Comparison of ENCODE assay signal across 9 cellular contexts in genomic region chr21:41460578-41461527, GRCh38. TPM values are rescaled to one million over a fixed set of nuclear protein-coding genes. Genes with fewer than 3 reads are reported as not detected.
DNase-seq lines count a peak whose midpoint lies in the region; ATAC-seq and TF ChIP-seq lines count a peak whose summit lies in the region.
"Had no signal": no experiment of that assay in that cellular context is flagged by ENCODE, and none has a peak within 500 bp of the region (broad histone marks: within the 10 kb centered on the region; RNA-seq: fewer than 3 reads in every experiment).

No MANE protein-coding gene starts in this region.

- no peak overlapping the region for H2AK5ac ChIP-seq in mesenchymal stem cell (ENCODE audit: low read length, severe bottlenecking)

- no peak overlapping the region for H3K27ac ChIP-seq in effector memory CD4-positive, alpha-beta T cell (ENCODE audit: insufficient read depth, low read length, poor library complexity, severe bottlenecking)
- H3K27ac ChIP-seq in mesenchymal stem cell (ENCODE audit: low read length, poor library complexity, severe bottlenecking): no peak overlapping the region

- H3K9ac ChIP-seq in mesenchymal stem cell (ENCODE audit: low read length): peak overlapping the region; percentile 21

- BruUV-seq in Caco-2 (replicated peaks; lab: Mats Ljungman, UMichigan): no TSS peak

- H3K4me3 ChIP-seq in Caco-2 (ENCODE audit: low read depth, low read length): no peak overlapping the region
- H3K4me3 ChIP-seq in effector memory CD4-positive, alpha-beta T cell (ENCODE audit: insufficient read depth, low read depth, low read length, poor library complexity, severe bottlenecking): no peak overlapping the region
- H3K4me3 ChIP-seq in mesenchymal stem cell (ENCODE audit: insufficient read depth in 1 of 2, low read depth in 1 of 2, low read length in 2 of 2): no peak overlapping the region

- H2BK120ac ChIP-seq in mesenchymal stem cell (ENCODE audit: low read depth, low read length): no peak overlapping the region

- DNase-seq in Caco-2 (peak; percentile 72 to 74), NCI-H2227 treated with DMSO at 0.1 percent for 48 hours (lab: John Stamatoyannopoulos, UW) (peak; percentile 4), mesenchymal stem cell (peak; percentile 54)
- peak; percentile 57 to 62 for DNase-seq in activated CD4-positive, alpha-beta T cell treated with anti-CD3 and anti-CD28 coated beads, Interleukin-2, amount 50 U/mL, for 48 hours
- peak; percentile 9 to 29 (median 14) for DNase-seq in effector memory CD4-positive, alpha-beta T cell
- DNase-seq in stimulated activated CD8-positive, alpha-beta memory T cell treated with anti-CD3 and anti-CD28 coated beads, Interleukin-4, amount 100 ng/mL, for 1 hour (ENCODE audit: low read depth in 2 of 2, low spot score in 1 of 2): peak; percentile 4 to 40

- H3K27me3 Mint-ChIP-seq in Caco-2 (ENCODE audit: insufficient read depth, unreplicated experiment): no peaks in the 10 kb centered on the region

- intact Hi-C loops in Caco-2 (cut with micrococcal nuclease; ENCODE audit: unreplicated experiment): loop anchor here (1.0 to 5.0 kb wide), 3 partner anchors 94 to 339 kb away; no protein-coding TSS in a partner anchor

- H3K79me1 ChIP-seq in mesenchymal stem cell (replicated peaks; ENCODE audit: low read length, poor library complexity, severe bottlenecking): no peaks in the 10 kb centered on the region

- H3K14ac ChIP-seq in mesenchymal stem cell (ENCODE audit: low read length in 2 of 2): no peak overlapping the region

- peaks cover 46% of the 10 kb centered on the region for H3K36me3 Mint-ChIP-seq in Caco-2 (ENCODE audit: insufficient read depth, unreplicated experiment)

- 35% methylated on average over 17 of the region's 17 CpGs for WGBS in mesenchymal stem cell

- peaks cover 13% of the 10 kb centered on the region for H3K4me1 Mint-ChIP-seq in Caco-2 (ENCODE audit: low read depth, unreplicated experiment)

- H3K4ac ChIP-seq in mesenchymal stem cell (ENCODE audit: low read depth in 1 of 2, low read length in 2 of 2): no peak overlapping the region

- no peak overlapping the region for H4K91ac ChIP-seq in mesenchymal stem cell (ENCODE audit: low read length)

- H2BK12ac ChIP-seq in mesenchymal stem cell (ENCODE audit: low read length in 2 of 2): no peak overlapping the region

- H3K4me1 ChIP-seq in Caco-2: no peaks in the 10 kb centered on the region
- no peaks in the 10 kb centered on the region for H3K4me1 ChIP-seq in effector memory CD4-positive, alpha-beta T cell (ENCODE audit: control insufficient read depth, insufficient read depth, low read length, poor library complexity, severe bottlenecking)
- peaks cover 12% of the 10 kb centered on the region for H3K4me1 ChIP-seq in mesenchymal stem cell (ENCODE audit: control insufficient read depth, insufficient read depth, low read depth, low read length)

- ATAC-seq in GM21529 (IDR thresholded peaks at IDR 0.05; ENCODE audit: unreplicated experiment): peak; percentile 57
- ATAC-seq in GM19035 (IDR thresholded peaks at IDR 0.05; ENCODE audit: unreplicated experiment): no peak

- H3K9me3 ChIP-seq in Caco-2: peaks cover 18% of the 10 kb centered on the region
- H3K9me3 ChIP-seq in effector memory CD4-positive, alpha-beta T cell (ENCODE audit: control insufficient read depth, low read length): no peaks in the 10 kb centered on the region
- H3K9me3 ChIP-seq in mesenchymal stem cell (ENCODE audit: control insufficient read depth, low read length): no peaks in the 10 kb centered on the region

- H3K18ac ChIP-seq in mesenchymal stem cell (ENCODE audit: low read depth in 1 of 2, low read length in 2 of 2): no peak overlapping the region

- no peak overlapping the region for H2BK15ac ChIP-seq in mesenchymal stem cell (ENCODE audit: low read depth, poor library complexity, severe bottlenecking)

- no peak overlapping the region for H2AFZ ChIP-seq in mesenchymal stem cell (ENCODE audit: low read depth, low read length)

- H3K27me3 ChIP-seq in Caco-2 (replicated peaks; ENCODE audit: control insufficient read depth, insufficient read depth, low read length): no peaks in the 10 kb centered on the region
- no peaks in the 10 kb centered on the region for H3K27me3 ChIP-seq in effector memory CD4-positive, alpha-beta T cell (replicated peaks; ENCODE audit: control insufficient read depth, insufficient read depth, low read length, poor library complexity, severe bottlenecking)
- H3K27me3 ChIP-seq in mesenchymal stem cell (ENCODE audit: control insufficient read depth in 1 of 2, insufficient read depth in 1 of 2, low read length in 2 of 2): no peaks in the 10 kb centered on the region

- no peak overlapping the region for H3K27ac Mint-ChIP-seq in Caco-2 (ENCODE audit: unreplicated experiment)

- no peak overlapping the region for H3K23ac ChIP-seq in mesenchymal stem cell (ENCODE audit: low read length in 2 of 2)

- CTCF ChIA-PET in Caco-2 (lab: Charles Lee): interaction anchor here (1.1 to 3.9 kb wide), 2 partner anchors 94 to 177 kb away, joined by 3 to 37 read pairs; no protein-coding TSS in a partner anchor

- peak; percentile 77 to 78 for TF ChIP-seq CTCF in Caco-2 (IDR thresholded peaks at IDR 0.05; ENCODE audit: insufficient read depth in 1 of 2, low read depth in 1 of 2, low read length in 1 of 2, severe bottlenecking in 1 of 2, unreplicated experiment in 1 of 2)

- H3K9me3 Mint-ChIP-seq in Caco-2 (ENCODE audit: unreplicated experiment): peaks cover 17% of the 10 kb centered on the region
- H3K9me3 Mint-ChIP-seq: T-helper 1 cell treated with Interleukin-12 subunit alpha and Interleukin-12 subunit beta and Interleukin-4 antibody, amounts not matched to agents 30 μg/mL and 1 μg/mL, for 36 hours had no signal

- H3K4me2 ChIP-seq in mesenchymal stem cell (ENCODE audit: low read length, poor library complexity, severe bottlenecking): peak overlapping the region; percentile 6

- H3K36me3 ChIP-seq in Caco-2 (ENCODE audit: control insufficient read depth, insufficient read depth, low read length) (peaks cover 4% of the 10 kb centered on the region; the same call in 1 of the 2 replicates), mesenchymal stem cell (ENCODE audit: control insufficient read depth in 1 of 2, insufficient read depth in 2 of 2, low read depth in 1 of 2, low read length in 2 of 2) (peaks cover 0 to 27% of the 10 kb centered on the region in 2 experiments)
- H3K36me3 ChIP-seq in effector memory CD4-positive, alpha-beta T cell (ENCODE audit: control insufficient read depth, insufficient read depth, low read length): peaks cover 32% of the 10 kb centered on the region

- H3K4me3 Mint-ChIP-seq in Caco-2 (ENCODE audit: unreplicated experiment): no peak overlapping the region
- H3K4me3 Mint-ChIP-seq: T-helper 1 cell treated with Interleukin-12 subunit alpha and Interleukin-12 subunit beta and Interleukin-4 antibody, amounts not matched to agents 30 μg/mL and 1 μg/mL, for 36 hours had no signal

- no peak overlapping the region for H2BK5ac ChIP-seq in mesenchymal stem cell (ENCODE audit: low read depth, low read length, poor library complexity, severe bottlenecking)

- POLR2A ChIA-PET in Caco-2 (lab: Charles Lee): interaction anchor here (0.6 kb wide), 1 partner anchor 142 kb away, joined by 4 read pairs; no protein-coding TSS in a partner anchor

- no peak overlapping the region for H4K8ac ChIP-seq in mesenchymal stem cell (ENCODE audit: low read length)

RNA-seq across cellular contexts. Expression of gene MX1, which starts 34.8 kb away (rescaled TPM):
- total RNA-seq in Caco-2 (2022): 16.3 and 18.9 TPM in 2 replicates
- 6.6 TPM for polyA plus RNA-seq in mesenchymal stem cell (2013, experiment 1 of 2)
- polyA plus RNA-seq in mesenchymal stem cell (2013, experiment 2 of 2): 6.5 TPM

RNA-seq across cellular contexts. Expression of gene TMPRSS2, which starts 47.1 kb away (rescaled TPM):
- 71.0 and 74.9 TPM in 2 replicates for total RNA-seq in Caco-2 (2022)
- polyA plus RNA-seq in mesenchymal stem cell (2013, experiment 1 of 2): 0.08 TPM
- 0.04 TPM for polyA plus RNA-seq in mesenchymal stem cell (2013, experiment 2 of 2)

Comparison
In these comparisons a context has a peak if more than half of its experiments do, and no peak if none do; other contexts are left out.
1. DNase-seq: peak in every context shown above with its lines; median percentile 73 in Caco-2; 60 in activated CD4-positive, alpha-beta T cell treated with anti-CD3 and anti-CD28 coated beads, Interleukin-2, amount 50 U/mL, for 48 hours; 54 in mesenchymal stem cell; 22 in stimulated activated CD8-positive, alpha-beta memory T cell treated with anti-CD3 and anti-CD28 coated beads, Interleukin-4, amount 100 ng/mL, for 1 hour; 14 in effector memory CD4-positive, alpha-beta T cell; 4 in NCI-H2227 treated with DMSO at 0.1 percent for 48 hours.